ENCODE assay signal across 1 cellular context in the genomic region with DNA sequence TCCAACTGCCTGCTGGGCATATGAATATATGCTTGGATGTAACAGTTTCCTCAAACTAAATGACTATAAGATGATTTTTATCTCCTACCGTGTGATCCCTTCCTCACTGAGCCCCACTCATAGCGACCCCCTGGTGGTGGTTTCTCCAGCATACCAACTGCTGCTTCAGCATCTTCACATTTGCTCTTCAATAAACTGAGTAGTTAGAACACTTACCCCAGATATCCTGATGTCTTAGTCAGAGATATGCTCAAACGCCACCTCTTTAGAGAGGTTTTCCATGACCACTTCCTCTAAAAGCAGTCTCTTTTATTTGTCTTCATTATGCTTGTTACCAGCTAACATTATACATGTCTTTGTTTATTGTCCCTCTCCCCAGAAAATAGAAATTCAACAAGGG.
TF ChIP-seq lines count a peak whose summit lies in the region.

No MANE protein-coding gene starts in this region.

TF ChIP-seq in HepG2, 621 proteins besides CTCF, POLR2A, EP300 and RAD21:
- TF ChIP-seq HES4 (CRISPR knock-in tag; IDR thresholded peaks at IDR 0.05; ENCODE audit: borderline replicate concordance) (no peak), NCOA2 (CRISPR knock-in tag; IDR thresholded peaks at IDR 0.05) (no peak), STAG1 (CRISPR knock-in tag; IDR thresholded peaks at IDR 0.05) (0 out of 2 replicates have a peak, but pooled peaks have one; percentile 12), MAFF (IDR thresholded peaks at IDR 0.05; ENCODE audit: low read depth, low read length) (peak; percentile 39; the same call in 1 of the 2 replicates), IKZF1 (IDR thresholded peaks at IDR 0.05) (no peak), MAZ (IDR thresholded peaks at IDR 0.05; ENCODE audit: borderline replicate concordance, low read depth, low read length) (no peak), MAZ (CRISPR knock-in tag; IDR thresholded peaks at IDR 0.05; ENCODE audit: low read depth) (no peak), ARNT (IDR thresholded peaks at IDR 0.05) (no peak), ZNF501 (CRISPR knock-in tag; IDR thresholded peaks at IDR 0.05) (no peak), MAFK (conservative IDR thresholded peaks at IDR 0.05 in 1 of 2, IDR thresholded peaks at IDR 0.05 in 1 of 2; ENCODE audit: low read length in 2 of 2) (0 out of 4 replicates have a peak, but pooled peaks of 1 of the 2 experiments have one; percentile 13), RBFOX2 (IDR thresholded peaks at IDR 0.05; ENCODE audit: low read depth, low read length) (no peak), ZNF879 (CRISPR knock-in tag; IDR thresholded peaks at IDR 0.05) (no peak), RFXANK (CRISPR knock-in tag; IDR thresholded peaks at IDR 0.05) (no peak)
- TF ChIP-seq, protein P1, sequence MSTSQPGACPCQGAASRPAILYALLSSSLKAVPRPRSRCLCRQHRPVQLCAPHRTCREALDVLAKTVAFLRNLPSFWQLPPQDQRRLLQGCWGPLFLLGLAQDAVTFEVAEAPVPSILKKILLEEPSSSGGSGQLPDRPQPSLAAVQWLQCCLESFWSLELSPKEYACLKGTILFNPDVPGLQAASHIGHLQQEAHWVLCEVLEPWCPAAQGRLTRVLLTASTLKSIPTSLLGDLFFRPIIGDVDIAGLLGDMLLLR (CRISPR knock-in tag; IDR thresholded peaks at IDR 0.05): no peak
- TF ChIP-seq, protein P2, sequence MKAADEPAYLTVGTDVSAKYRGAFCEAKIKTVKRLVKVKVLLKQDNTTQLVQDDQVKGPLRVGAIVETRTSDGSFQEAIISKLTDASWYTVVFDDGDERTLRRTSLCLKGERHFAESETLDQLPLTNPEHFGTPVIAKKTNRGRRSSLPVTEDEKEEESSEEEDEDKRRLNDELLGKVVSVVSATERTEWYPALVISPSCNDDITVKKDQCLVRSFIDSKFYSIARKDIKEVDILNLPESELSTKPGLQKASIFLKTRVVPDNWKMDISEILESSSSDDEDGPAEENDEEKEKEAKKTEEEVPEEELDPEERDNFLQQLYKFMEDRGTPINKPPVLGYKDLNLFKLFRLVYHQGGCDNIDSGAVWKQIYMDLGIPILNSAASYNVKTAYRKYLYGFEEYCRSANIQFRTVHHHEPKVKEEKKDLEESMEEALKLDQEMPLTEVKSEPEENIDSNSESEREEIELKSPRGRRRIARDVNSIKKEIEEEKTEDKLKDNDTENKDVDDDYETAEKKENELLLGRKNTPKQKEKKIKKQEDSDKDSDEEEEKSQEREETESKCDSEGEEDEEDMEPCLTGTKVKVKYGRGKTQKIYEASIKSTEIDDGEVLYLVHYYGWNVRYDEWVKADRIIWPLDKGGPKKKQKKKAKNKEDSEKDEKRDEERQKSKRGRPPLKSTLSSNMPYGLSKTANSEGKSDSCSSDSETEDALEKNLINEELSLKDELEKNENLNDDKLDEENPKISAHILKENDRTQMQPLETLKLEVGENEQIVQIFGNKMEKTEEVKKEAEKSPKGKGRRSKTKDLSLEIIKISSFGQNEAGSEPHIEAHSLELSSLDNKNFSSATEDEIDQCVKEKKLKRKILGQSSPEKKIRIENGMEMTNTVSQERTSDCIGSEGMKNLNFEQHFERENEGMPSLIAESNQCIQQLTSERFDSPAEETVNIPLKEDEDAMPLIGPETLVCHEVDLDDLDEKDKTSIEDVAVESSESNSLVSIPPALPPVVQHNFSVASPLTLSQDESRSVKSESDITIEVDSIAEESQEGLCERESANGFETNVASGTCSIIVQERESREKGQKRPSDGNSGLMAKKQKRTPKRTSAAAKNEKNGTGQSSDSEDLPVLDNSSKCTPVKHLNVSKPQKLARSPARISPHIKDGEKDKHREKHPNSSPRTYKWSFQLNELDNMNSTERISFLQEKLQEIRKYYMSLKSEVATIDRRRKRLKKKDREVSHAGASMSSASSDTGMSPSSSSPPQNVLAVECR (CRISPR knock-in tag; IDR thresholded peaks at IDR 0.05; ENCODE audit: borderline replicate concordance): no peak
